1 cellular context compared by ENCODE assay signal in the genomic region with DNA sequence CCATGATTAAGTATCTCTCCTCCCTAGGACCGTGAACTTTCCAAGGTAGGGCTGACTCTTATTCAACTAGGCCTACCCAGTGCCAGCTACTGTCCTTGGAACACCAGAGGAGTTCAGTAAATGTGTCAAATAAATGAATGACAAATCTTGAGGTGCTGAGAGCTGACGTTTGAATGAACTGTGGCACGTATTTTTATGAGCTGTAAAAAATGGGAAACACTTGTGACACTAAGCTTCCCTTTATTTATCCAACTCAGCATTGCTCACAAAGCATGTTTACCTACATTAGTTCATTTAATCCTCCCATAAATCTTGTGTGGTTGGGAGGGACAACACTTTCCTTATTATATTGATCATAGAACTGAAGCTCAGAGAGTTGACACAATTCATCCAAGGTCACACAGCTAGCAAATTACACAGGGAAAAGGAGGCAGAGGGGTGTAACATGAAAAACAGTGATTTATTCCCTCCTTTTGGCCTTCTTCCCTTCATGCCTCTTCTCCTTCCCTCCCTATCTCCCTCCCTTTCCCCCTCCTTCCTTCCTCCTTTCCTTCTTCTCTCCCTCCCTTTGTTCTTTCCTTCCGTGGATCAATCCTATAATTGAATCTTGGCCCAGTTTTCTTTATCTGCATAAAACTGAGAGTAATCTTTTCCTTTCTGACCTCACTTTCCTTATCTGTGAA.
TF ChIP-seq lines count a peak whose summit lies in the region.

No MANE protein-coding gene starts in this region.

TF ChIP-seq in HEK293, 187 proteins besides CTCF, POLR2A, EP300 and RAD21 (continued from another document and continues in another):
- TF ChIP-seq ZNF664 (tag by site-specific recombination; IDR thresholded peaks at IDR 0.05) (peak; percentile 84), ZNF624 (tag by site-specific recombination; IDR thresholded peaks at IDR 0.05) (no peak), ZNF555 (tag by site-specific recombination; conservative IDR thresholded peaks at IDR 0.05) (no peak), ZNF404 (tag by site-specific recombination; IDR thresholded peaks at IDR 0.05) (no peak), ZNF138 (tag by site-specific recombination; IDR thresholded peaks at IDR 0.05; ENCODE audit: borderline replicate concordance) (no peak), SP2 (tag by site-specific recombination; IDR thresholded peaks at IDR 0.05) (no peak), ZNF248 (tag by site-specific recombination; IDR thresholded peaks at IDR 0.05) (no peak), ZNF529 (tag by site-specific recombination; IDR thresholded peaks at IDR 0.05; ENCODE audit: insufficient replicate concordance) (no peak), ZNF777 (tag by site-specific recombination; IDR thresholded peaks at IDR 0.05; ENCODE audit: borderline replicate concordance) (no peak), SP3 (tag by site-specific recombination; IDR thresholded peaks at IDR 0.05) (no peak), ZNF791 (tag by site-specific recombination; IDR thresholded peaks at IDR 0.05) (no peak), KLF16 (tag by site-specific recombination; IDR thresholded peaks at IDR 0.05) (peak; percentile 61; the same call in 1 of the 2 replicates), ZNF19 (tag by site-specific recombination; IDR thresholded peaks at IDR 0.05; ENCODE audit: low read depth) (no peak), ZNF341 (tag by site-specific recombination; IDR thresholded peaks at IDR 0.05; ENCODE audit: low read depth) (peak; percentile 15; the same call in 1 of the 2 replicates), ZNF776 (tag by site-specific recombination; IDR thresholded peaks at IDR 0.05; ENCODE audit: borderline replicate concordance) (no peak), FEZF1 (tag by site-specific recombination; IDR thresholded peaks at IDR 0.05) (peak; percentile 99), ZNF626 (tag by site-specific recombination; IDR thresholded peaks at IDR 0.05) (no peak), ZNF561 (tag by site-specific recombination; IDR thresholded peaks at IDR 0.05; ENCODE audit: borderline replicate concordance) (peak; percentile 92), ZFP3 (tag by site-specific recombination; IDR thresholded peaks at IDR 0.05; ENCODE audit: low read depth) (0 out of 2 replicates have a peak, but pooled peaks have one; percentile 16), SETDB1 (IDR thresholded peaks at IDR 0.05; ENCODE audit: insufficient read length, low read length) (no peak), ZNF302 (tag by site-specific recombination; IDR thresholded peaks at IDR 0.05; ENCODE audit: low read depth) (no peak), ZBTB48 (tag by site-specific recombination; IDR thresholded peaks at IDR 0.05) (no peak), ZNF10 (tag by site-specific recombination; IDR thresholded peaks at IDR 0.05) (0 out of 2 replicates have a peak, but pooled peaks have one; percentile 46), KLF1 (tag by site-specific recombination; IDR thresholded peaks at IDR 0.05) (no peak), ZNF571 (tag by site-specific recombination; IDR thresholded peaks at IDR 0.05) (no peak), EGR2 (tag by site-specific recombination; IDR thresholded peaks at IDR 0.05; ENCODE audit: low read depth) (no peak), WT1 (tag by site-specific recombination; IDR thresholded peaks at IDR 0.05) (peak; percentile 98), ZNF623 (tag by site-specific recombination; IDR thresholded peaks at IDR 0.05) (peak; percentile 40; the same call in 1 of the 2 replicates), REPIN1 (tag by site-specific recombination; IDR thresholded peaks at IDR 0.05; ENCODE audit: low read depth) (no peak), ZNF132 (tag by site-specific recombination; IDR thresholded peaks at IDR 0.05; ENCODE audit: borderline replicate concordance) (no peak), ZNF292 (tag by site-specific recombination; IDR thresholded peaks at IDR 0.05; ENCODE audit: borderline replicate concordance, low read depth) (no peak), ZNF521 (tag by site-specific recombination; IDR thresholded peaks at IDR 0.05) (no peak), ZNF169 (tag by site-specific recombination; IDR thresholded peaks at IDR 0.05) (no peak), ZNF112 (tag by site-specific recombination; IDR thresholded peaks at IDR 0.05) (no peak), ZNF157 (tag by site-specific recombination; IDR thresholded peaks at IDR 0.05) (no peak), ZNF394 (tag by site-specific recombination; IDR thresholded peaks at IDR 0.05; ENCODE audit: borderline replicate concordance) (peak; percentile 64), BCL11A (tag by site-specific recombination; IDR thresholded peaks at IDR 0.05; ENCODE audit: low read depth) (peak; percentile 92), ZNF837 (tag by site-specific recombination; IDR thresholded peaks at IDR 0.05) (no peak), ZNF785 (tag by site-specific recombination; IDR thresholded peaks at IDR 0.05) (no peak), ZNF223 (tag by site-specific recombination; IDR thresholded peaks at IDR 0.05) (no peak)
- TF ChIP-seq, protein P1, sequence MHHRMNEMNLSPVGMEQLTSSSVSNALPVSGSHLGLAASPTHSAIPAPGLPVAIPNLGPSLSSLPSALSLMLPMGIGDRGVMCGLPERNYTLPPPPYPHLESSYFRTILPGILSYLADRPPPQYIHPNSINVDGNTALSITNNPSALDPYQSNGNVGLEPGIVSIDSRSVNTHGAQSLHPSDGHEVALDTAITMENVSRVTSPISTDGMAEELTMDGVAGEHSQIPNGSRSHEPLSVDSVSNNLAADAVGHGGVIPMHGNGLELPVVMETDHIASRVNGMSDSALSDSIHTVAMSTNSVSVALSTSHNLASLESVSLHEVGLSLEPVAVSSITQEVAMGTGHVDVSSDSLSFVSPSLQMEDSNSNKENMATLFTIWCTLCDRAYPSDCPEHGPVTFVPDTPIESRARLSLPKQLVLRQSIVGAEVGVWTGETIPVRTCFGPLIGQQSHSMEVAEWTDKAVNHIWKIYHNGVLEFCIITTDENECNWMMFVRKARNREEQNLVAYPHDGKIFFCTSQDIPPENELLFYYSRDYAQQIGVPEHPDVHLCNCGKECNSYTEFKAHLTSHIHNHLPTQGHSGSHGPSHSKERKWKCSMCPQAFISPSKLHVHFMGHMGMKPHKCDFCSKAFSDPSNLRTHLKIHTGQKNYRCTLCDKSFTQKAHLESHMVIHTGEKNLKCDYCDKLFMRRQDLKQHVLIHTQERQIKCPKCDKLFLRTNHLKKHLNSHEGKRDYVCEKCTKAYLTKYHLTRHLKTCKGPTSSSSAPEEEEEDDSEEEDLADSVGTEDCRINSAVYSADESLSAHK (tag by site-specific recombination; IDR thresholded peaks at IDR 0.05) = peak; percentile 90
- TF ChIP-seq, protein P2, sequence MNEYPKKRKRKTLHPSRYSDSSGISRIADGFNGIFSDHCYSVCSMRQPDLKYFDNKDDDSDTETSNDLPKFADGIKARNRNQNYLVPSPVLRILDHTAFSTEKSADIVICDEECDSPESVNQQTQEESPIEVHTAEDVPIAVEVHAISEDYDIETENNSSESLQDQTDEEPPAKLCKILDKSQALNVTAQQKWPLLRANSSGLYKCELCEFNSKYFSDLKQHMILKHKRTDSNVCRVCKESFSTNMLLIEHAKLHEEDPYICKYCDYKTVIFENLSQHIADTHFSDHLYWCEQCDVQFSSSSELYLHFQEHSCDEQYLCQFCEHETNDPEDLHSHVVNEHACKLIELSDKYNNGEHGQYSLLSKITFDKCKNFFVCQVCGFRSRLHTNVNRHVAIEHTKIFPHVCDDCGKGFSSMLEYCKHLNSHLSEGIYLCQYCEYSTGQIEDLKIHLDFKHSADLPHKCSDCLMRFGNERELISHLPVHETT (tag by site-specific recombination; IDR thresholded peaks at IDR 0.05) = peak; percentile 89; the same call in 1 of the 2 replicates
- TF ChIP-seq, protein P3, sequence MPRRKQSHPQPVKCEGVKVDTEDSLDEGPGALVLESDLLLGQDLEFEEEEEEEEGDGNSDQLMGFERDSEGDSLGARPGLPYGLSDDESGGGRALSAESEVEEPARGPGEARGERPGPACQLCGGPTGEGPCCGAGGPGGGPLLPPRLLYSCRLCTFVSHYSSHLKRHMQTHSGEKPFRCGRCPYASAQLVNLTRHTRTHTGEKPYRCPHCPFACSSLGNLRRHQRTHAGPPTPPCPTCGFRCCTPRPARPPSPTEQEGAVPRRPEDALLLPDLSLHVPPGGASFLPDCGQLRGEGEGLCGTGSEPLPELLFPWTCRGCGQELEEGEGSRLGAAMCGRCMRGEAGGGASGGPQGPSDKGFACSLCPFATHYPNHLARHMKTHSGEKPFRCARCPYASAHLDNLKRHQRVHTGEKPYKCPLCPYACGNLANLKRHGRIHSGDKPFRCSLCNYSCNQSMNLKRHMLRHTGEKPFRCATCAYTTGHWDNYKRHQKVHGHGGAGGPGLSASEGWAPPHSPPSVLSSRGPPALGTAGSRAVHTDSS (tag by site-specific recombination; IDR thresholded peaks at IDR 0.05) = peak; percentile 28
- TF ChIP-seq, protein P4, sequence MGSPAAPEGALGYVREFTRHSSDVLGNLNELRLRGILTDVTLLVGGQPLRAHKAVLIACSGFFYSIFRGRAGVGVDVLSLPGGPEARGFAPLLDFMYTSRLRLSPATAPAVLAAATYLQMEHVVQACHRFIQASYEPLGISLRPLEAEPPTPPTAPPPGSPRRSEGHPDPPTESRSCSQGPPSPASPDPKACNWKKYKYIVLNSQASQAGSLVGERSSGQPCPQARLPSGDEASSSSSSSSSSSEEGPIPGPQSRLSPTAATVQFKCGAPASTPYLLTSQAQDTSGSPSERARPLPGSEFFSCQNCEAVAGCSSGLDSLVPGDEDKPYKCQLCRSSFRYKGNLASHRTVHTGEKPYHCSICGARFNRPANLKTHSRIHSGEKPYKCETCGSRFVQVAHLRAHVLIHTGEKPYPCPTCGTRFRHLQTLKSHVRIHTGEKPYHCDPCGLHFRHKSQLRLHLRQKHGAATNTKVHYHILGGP (tag by site-specific recombination; IDR thresholded peaks at IDR 0.05) = peak; percentile 86
- TF ChIP-seq, protein P5, sequence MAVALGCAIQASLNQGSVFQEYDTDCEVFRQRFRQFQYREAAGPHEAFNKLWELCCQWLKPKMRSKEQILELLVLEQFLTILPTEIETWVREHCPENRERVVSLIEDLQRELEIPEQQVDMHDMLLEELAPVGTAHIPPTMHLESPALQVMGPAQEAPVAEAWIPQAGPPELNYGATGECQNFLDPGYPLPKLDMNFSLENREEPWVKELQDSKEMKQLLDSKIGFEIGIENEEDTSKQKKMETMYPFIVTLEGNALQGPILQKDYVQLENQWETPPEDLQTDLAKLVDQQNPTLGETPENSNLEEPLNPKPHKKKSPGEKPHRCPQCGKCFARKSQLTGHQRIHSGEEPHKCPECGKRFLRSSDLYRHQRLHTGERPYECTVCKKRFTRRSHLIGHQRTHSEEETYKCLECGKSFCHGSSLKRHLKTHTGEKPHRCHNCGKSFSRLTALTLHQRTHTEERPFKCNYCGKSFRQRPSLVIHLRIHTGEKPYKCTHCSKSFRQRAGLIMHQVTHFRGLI (tag by site-specific recombination; IDR thresholded peaks at IDR 0.05) = peak; percentile 44; the same call in 1 of the 2 replicates
- TF ChIP-seq, protein P6, sequence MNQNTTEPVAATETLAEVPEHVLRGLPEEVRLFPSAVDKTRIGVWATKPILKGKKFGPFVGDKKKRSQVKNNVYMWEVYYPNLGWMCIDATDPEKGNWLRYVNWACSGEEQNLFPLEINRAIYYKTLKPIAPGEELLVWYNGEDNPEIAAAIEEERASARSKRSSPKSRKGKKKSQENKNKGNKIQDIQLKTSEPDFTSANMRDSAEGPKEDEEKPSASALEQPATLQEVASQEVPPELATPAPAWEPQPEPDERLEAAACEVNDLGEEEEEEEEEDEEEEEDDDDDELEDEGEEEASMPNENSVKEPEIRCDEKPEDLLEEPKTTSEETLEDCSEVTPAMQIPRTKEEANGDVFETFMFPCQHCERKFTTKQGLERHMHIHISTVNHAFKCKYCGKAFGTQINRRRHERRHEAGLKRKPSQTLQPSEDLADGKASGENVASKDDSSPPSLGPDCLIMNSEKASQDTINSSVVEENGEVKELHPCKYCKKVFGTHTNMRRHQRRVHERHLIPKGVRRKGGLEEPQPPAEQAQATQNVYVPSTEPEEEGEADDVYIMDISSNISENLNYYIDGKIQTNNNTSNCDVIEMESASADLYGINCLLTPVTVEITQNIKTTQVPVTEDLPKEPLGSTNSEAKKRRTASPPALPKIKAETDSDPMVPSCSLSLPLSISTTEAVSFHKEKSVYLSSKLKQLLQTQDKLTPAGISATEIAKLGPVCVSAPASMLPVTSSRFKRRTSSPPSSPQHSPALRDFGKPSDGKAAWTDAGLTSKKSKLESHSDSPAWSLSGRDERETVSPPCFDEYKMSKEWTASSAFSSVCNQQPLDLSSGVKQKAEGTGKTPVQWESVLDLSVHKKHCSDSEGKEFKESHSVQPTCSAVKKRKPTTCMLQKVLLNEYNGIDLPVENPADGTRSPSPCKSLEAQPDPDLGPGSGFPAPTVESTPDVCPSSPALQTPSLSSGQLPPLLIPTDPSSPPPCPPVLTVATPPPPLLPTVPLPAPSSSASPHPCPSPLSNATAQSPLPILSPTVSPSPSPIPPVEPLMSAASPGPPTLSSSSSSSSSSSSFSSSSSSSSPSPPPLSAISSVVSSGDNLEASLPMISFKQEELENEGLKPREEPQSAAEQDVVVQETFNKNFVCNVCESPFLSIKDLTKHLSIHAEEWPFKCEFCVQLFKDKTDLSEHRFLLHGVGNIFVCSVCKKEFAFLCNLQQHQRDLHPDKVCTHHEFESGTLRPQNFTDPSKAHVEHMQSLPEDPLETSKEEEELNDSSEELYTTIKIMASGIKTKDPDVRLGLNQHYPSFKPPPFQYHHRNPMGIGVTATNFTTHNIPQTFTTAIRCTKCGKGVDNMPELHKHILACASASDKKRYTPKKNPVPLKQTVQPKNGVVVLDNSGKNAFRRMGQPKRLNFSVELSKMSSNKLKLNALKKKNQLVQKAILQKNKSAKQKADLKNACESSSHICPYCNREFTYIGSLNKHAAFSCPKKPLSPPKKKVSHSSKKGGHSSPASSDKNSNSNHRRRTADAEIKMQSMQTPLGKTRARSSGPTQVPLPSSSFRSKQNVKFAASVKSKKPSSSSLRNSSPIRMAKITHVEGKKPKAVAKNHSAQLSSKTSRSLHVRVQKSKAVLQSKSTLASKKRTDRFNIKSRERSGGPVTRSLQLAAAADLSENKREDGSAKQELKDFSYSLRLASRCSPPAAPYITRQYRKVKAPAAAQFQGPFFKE (tag by site-specific recombination; IDR thresholded peaks at IDR 0.05; ENCODE audit: borderline replicate concordance) = no peak
- TF ChIP-seq, protein P7, sequence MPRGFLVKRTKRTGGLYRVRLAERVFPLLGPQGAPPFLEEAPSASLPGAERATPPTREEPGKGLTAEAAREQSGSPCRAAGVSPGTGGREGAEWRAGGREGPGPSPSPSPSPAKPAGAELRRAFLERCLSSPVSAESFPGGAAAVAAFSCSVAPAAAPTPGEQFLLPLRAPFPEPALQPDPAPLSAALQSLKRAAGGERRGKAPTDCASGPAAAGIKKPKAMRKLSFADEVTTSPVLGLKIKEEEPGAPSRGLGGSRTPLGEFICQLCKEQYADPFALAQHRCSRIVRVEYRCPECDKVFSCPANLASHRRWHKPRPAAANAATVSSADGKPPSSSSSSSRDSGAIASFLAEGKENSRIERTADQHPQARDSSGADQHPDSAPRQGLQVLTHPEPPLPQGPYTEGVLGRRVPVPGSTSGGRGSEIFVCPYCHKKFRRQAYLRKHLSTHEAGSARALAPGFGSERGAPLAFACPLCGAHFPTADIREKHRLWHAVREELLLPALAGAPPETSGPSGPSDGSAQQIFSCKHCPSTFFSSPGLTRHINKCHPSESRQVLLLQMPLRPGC (tag by site-specific recombination; IDR thresholded peaks at IDR 0.05) = peak; percentile 95
